1 cellular context compared by ENCODE assay signal in genomic region chr17:70208080-70208794, GRCh38.
TF ChIP-seq lines count a peak whose summit lies in the region.

No MANE protein-coding gene starts in this region.

TF ChIP-seq in GM12878, 131 proteins besides CTCF, POLR2A, EP300 and RAD21:
- TF ChIP-seq SKIL (IDR thresholded peaks at IDR 0.05; ENCODE audit: low read depth, poor library complexity, severe bottlenecking) (peak; percentile 56), GATAD2B (conservative IDR thresholded peaks at IDR 0.05; ENCODE audit: low read depth) (0 out of 2 replicates have a peak, but pooled peaks have one; percentile 22), CBX5 (IDR thresholded peaks at IDR 0.05; ENCODE audit: low read depth) (no peak), SPI1 (IDR thresholded peaks at IDR 0.05; ENCODE audit: borderline replicate concordance, insufficient read depth, low read depth, low read length) (peak; percentile 24; the same call in 1 of the 2 replicates), NR2F1 (conservative IDR thresholded peaks at IDR 0.05) (0 out of 2 replicates have a peak, but pooled peaks have one; percentile 23), CUX1 (IDR thresholded peaks at IDR 0.05; ENCODE audit: insufficient replicate concordance, low read depth, low read length) (no peak), ETV6 (conservative IDR thresholded peaks at IDR 0.05 in 1 of 2, IDR thresholded peaks at IDR 0.05 in 1 of 2; ENCODE audit: borderline replicate concordance in 1 of 2, low read depth in 1 of 2) (peak in 1 of 2 experiments; percentile 38; a peak in 1 of 4 replicates), MYB (IDR thresholded peaks at IDR 0.05; ENCODE audit: borderline replicate concordance, low read depth, low read length) (no peak), ASH2L (IDR thresholded peaks at IDR 0.05; ENCODE audit: borderline replicate concordance, low read depth) (no peak), MTA2 (IDR thresholded peaks at IDR 0.05; ENCODE audit: low read depth) (peak; percentile 91), IKZF1 (conservative IDR thresholded peaks at IDR 0.05) (peak; percentile 91), EED (IDR thresholded peaks at IDR 0.05; ENCODE audit: low read depth) (peak; percentile 69; the same call in 1 of the 2 replicates), NBN (IDR thresholded peaks at IDR 0.05) (peak; percentile 80), BMI1 (IDR thresholded peaks at IDR 0.05; ENCODE audit: borderline replicate concordance) (peak; percentile 39; the same call in 1 of the 2 replicates), JUNB (IDR thresholded peaks at IDR 0.05) (peak; percentile 39; the same call in 1 of the 2 replicates), BCL11A (IDR thresholded peaks at IDR 0.05; ENCODE audit: low read depth, low read length) (peak; percentile 46; the same call in 1 of the 2 replicates), ATF7 (IDR thresholded peaks at IDR 0.05; ENCODE audit: low read depth) (peak; percentile 51), DPF2 (IDR thresholded peaks at IDR 0.05) (peak; percentile 89), RELB (IDR thresholded peaks at IDR 0.05; ENCODE audit: low read depth) (peak; percentile 79), RUNX3 (IDR thresholded peaks at IDR 0.05; ENCODE audit: low read length) (peak; percentile 48; the same call in 1 of the 2 replicates), HDGF (IDR thresholded peaks at IDR 0.05) (0 out of 2 replicates have a peak, but pooled peaks have one; percentile 32), NFIC (IDR thresholded peaks at IDR 0.05; ENCODE audit: low read depth, low read length) (no peak), RAD51 (IDR thresholded peaks at IDR 0.05) (no peak), BHLHE40 (IDR thresholded peaks at IDR 0.05; ENCODE audit: borderline replicate concordance in 1 of 2, low read depth in 2 of 2, low read length in 1 of 2) (peak in 1 of 2 experiments; percentile 36; a peak in 1 of 4 replicates), IKZF2 (IDR thresholded peaks at IDR 0.05) (peak; percentile 92 to 93)
- TF ChIP-seq, protein P1, sequence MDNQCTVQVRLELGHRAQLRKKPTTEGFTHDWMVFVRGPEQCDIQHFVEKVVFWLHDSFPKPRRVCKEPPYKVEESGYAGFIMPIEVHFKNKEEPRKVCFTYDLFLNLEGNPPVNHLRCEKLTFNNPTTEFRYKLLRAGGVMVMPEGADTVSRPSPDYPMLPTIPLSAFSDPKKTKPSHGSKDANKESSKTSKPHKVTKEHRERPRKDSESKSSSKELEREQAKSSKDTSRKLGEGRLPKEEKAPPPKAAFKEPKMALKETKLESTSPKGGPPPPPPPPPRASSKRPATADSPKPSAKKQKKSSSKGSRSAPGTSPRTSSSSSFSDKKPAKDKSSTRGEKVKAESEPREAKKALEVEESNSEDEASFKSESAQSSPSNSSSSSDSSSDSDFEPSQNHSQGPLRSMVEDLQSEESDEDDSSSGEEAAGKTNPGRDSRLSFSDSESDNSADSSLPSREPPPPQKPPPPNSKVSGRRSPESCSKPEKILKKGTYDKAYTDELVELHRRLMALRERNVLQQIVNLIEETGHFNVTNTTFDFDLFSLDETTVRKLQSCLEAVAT (IDR thresholded peaks at IDR 0.05), result peak; percentile 70
- TF ChIP-seq, protein P2, sequence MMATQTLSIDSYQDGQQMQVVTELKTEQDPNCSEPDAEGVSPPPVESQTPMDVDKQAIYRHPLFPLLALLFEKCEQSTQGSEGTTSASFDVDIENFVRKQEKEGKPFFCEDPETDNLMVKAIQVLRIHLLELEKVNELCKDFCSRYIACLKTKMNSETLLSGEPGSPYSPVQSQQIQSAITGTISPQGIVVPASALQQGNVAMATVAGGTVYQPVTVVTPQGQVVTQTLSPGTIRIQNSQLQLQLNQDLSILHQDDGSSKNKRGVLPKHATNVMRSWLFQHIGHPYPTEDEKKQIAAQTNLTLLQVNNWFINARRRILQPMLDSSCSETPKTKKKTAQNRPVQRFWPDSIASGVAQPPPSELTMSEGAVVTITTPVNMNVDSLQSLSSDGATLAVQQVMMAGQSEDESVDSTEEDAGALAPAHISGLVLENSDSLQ (IDR thresholded peaks at IDR 0.05), result 0 out of 2 replicates have a peak, but pooled peaks have one; percentile 38
TF ChIP-seq in GM12878: peak in this region for 21.
